In genomic region chr13:113075711-113076110, GRCh38 we compare ENCODE assay signal across 20 cellular contexts. TPM values are rescaled to one million over a fixed set of nuclear protein-coding genes. Genes with fewer than 3 reads are reported as not detected.
"Had no signal": no experiment of that assay in that cellular context is flagged by ENCODE, and none has a peak within 500 bp of the region (broad histone marks: within the 10 kb centered on the region; RNA-seq: fewer than 3 reads in every experiment).

No MANE protein-coding gene starts in this region.

- H3K4me3 Mint-ChIP-seq: activated naive CD8-positive, alpha-beta T cell; endodermal cell; memory B cell; T-cell had no signal

- H3K27me3 ChIP-seq: adrenal gland, breast epithelium, esophagus squamous epithelium, left lung, thyroid gland had no signal

- H3K27me3 Mint-ChIP-seq: activated naive CD8-positive, alpha-beta T cell; T-cell had no signal

- H3K27ac Mint-ChIP-seq: activated naive CD8-positive, alpha-beta T cell; endodermal cell; memory B cell; T-cell had no signal

- DNase-seq: activated naive CD4-positive, alpha-beta T cell; activated T-cell treated with anti-CD3 and anti-CD28 coated beads, Interleukin-2, amount 50 U/mL, for 1 hour; adrenal gland; cortex of kidney; endodermal cell; esophagus squamous epithelium; occipital lobe; stimulated activated CD4-positive, alpha-beta T cell treated with anti-CD3 and anti-CD28 coated beads, Interleukin-4, amount 100 ng/mL, for 24 hours; stimulated activated naive CD8-positive, alpha-beta T cell treated with anti-CD3 and anti-CD28 coated beads, Interleukin-15, Interleukin-2, amounts not matched to agents 100 U/mL and 50 U/mL, for 24 hours; T-cell; thyroid gland; WERI-Rb-1 had no signal

- H3K4me3 ChIP-seq: adrenal gland, breast epithelium, esophagus squamous epithelium, gastroesophageal sphincter, left lung, thyroid gland had no signal

- H3K4me1 Mint-ChIP-seq: memory B cell, T-cell had no signal

- H3K4me1 ChIP-seq: adrenal gland, breast epithelium, esophagus squamous epithelium, gastroesophageal sphincter, left lung, thyroid gland had no signal

- H3K9me3 ChIP-seq: adrenal gland, breast epithelium, esophagus squamous epithelium, left lung, thyroid gland had no signal

- ATAC-seq: gastroesophageal sphincter; left lung; SK-N-SH treated with all-trans-retinoic acid at 6 μM for 48 hours; stimulated activated naive CD8-positive, alpha-beta T cell treated with anti-CD3 and anti-CD28 coated beads, Interleukin-15, Interleukin-2, amounts not matched to agents 100 U/mL and 50 U/mL, for 24 hours; T-cell had no signal

- H3K27ac ChIP-seq: adrenal gland, breast epithelium, esophagus squamous epithelium, gastroesophageal sphincter, left lung, thyroid gland, WERI-Rb-1 had no signal

- H3K36me3 ChIP-seq: breast epithelium had no signal

RNA-seq across cellular contexts. Expression of gene F7, which starts 29.9 kb away (rescaled TPM):
- total RNA-seq: esophagus squamous epithelium, left lung, myocyte, thyroid gland, ureter had no signal

RNA-seq across cellular contexts. Expression of gene F10, which starts 46.9 kb away (rescaled TPM):
- total RNA-seq: T-cell had no signal
